ENCODE assay signal across 1 cellular context in genomic region chr1:180500689-180501088, GRCh38.
TF ChIP-seq lines count a peak whose summit lies in the region.

No MANE protein-coding gene starts in this region.

TF ChIP-seq in HCT116, 20 proteins besides CTCF, POLR2A, EP300 and RAD21 (continued from another document):
- TF ChIP-seq ZBTB33 (IDR thresholded peaks at IDR 0.05; ENCODE audit: extremely low read depth, insufficient replicate concordance, low read length) = no peak
- no peak for TF ChIP-seq POLR2AphosphoS5 (IDR thresholded peaks at IDR 0.05; ENCODE audit: low read depth, low read length)
- no peak for TF ChIP-seq ELF1 (IDR thresholded peaks at IDR 0.05; ENCODE audit: borderline replicate concordance, low read depth)
- no peak for TF ChIP-seq ZFX (IDR thresholded peaks at IDR 0.05)
- TF ChIP-seq SP1 (IDR thresholded peaks at IDR 0.05; ENCODE audit: low read depth) = no peak
- TF ChIP-seq EZH2 (IDR thresholded peaks at IDR 0.05) = no peak
- TF ChIP-seq TCF7L2 (IDR thresholded peaks at IDR 0.05; ENCODE audit: borderline replicate concordance, extremely low read depth, insufficient read depth, insufficient read length) = no peak
- no peak for TF ChIP-seq EZH2phosphoT487 (IDR thresholded peaks at IDR 0.05; ENCODE audit: borderline replicate concordance)
- no peak for TF ChIP-seq MAX (IDR thresholded peaks at IDR 0.05)
